1 cellular context compared by ENCODE assay signal in genomic region chr12:69239286-69239921, GRCh38.
A peak's percentile ranks its signal among the peaks of the same experiment; 100 is the strongest.
TF ChIP-seq lines count a peak whose summit lies in the region.

CPSF6 (plus strand) TSS chr12:69239569; CDS start chr12:69239647, 78 bp downstream.

TF ChIP-seq in HCT116, 20 proteins besides CTCF, POLR2A, EP300 and RAD21 (continued from another document):
- TF ChIP-seq REST (IDR thresholded peaks at IDR 0.05; ENCODE audit: low read depth) (no peak), SRF (IDR thresholded peaks at IDR 0.05; ENCODE audit: low read depth) (no peak), EZH2 (IDR thresholded peaks at IDR 0.05) (no peak), CBX3 (IDR thresholded peaks at IDR 0.05; ENCODE audit: low read depth) (peak; percentile 10; the same call in 1 of the 2 replicates), ZNF274 (IDR thresholded peaks at IDR 0.05; ENCODE audit: low read depth, low read length) (no peak), YY1 (IDR thresholded peaks at IDR 0.05; ENCODE audit: extremely low read depth, insufficient replicate concordance, low read depth, low read length) (peak; percentile 87), ATF3 (IDR thresholded peaks at IDR 0.05) (no peak), TCF7L2 (IDR thresholded peaks at IDR 0.05; ENCODE audit: borderline replicate concordance, extremely low read depth, insufficient read depth, insufficient read length) (no peak), SIN3A (IDR thresholded peaks at IDR 0.05; ENCODE audit: low read depth) (peak; percentile 65; the same call in 1 of the 2 replicates), EZH2phosphoT487 (IDR thresholded peaks at IDR 0.05; ENCODE audit: borderline replicate concordance) (no peak), POLR2AphosphoS5 (IDR thresholded peaks at IDR 0.05; ENCODE audit: low read depth, low read length) (peak; percentile 97), CEBPB (IDR thresholded peaks at IDR 0.05; ENCODE audit: low read depth) (peak; percentile 64; the same call in 1 of the 2 replicates), ZBTB33 (IDR thresholded peaks at IDR 0.05; ENCODE audit: extremely low read depth, insufficient replicate concordance, low read length) (peak; percentile 21), SP1 (IDR thresholded peaks at IDR 0.05; ENCODE audit: low read depth) (peak; percentile 31)
